1 cellular context compared by ENCODE assay signal in the genomic region with DNA sequence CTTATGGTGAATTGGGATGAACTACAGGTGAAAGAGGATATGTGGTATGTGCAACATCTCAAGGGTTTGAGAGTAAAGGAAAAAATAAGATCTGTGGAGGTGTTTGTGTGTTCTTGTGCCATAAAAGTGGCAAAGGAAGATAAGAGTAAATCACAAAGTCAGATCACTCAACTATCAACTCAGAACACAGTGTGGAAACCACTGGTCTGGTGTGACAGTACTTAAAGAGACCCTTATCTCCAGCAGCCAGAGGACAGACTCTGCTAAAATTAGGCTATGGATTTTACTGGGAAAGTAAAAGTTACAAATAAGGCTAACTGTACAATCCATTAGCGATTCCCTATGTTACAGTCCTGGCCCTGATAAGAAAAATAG.
TF ChIP-seq lines count a peak whose summit lies in the region.

No MANE protein-coding gene starts in this region.

TF ChIP-seq in K562, 482 proteins besides CTCF, POLR2A, EP300 and RAD21 (continued from another document and continues in another):
- TF ChIP-seq, protein P1, sequence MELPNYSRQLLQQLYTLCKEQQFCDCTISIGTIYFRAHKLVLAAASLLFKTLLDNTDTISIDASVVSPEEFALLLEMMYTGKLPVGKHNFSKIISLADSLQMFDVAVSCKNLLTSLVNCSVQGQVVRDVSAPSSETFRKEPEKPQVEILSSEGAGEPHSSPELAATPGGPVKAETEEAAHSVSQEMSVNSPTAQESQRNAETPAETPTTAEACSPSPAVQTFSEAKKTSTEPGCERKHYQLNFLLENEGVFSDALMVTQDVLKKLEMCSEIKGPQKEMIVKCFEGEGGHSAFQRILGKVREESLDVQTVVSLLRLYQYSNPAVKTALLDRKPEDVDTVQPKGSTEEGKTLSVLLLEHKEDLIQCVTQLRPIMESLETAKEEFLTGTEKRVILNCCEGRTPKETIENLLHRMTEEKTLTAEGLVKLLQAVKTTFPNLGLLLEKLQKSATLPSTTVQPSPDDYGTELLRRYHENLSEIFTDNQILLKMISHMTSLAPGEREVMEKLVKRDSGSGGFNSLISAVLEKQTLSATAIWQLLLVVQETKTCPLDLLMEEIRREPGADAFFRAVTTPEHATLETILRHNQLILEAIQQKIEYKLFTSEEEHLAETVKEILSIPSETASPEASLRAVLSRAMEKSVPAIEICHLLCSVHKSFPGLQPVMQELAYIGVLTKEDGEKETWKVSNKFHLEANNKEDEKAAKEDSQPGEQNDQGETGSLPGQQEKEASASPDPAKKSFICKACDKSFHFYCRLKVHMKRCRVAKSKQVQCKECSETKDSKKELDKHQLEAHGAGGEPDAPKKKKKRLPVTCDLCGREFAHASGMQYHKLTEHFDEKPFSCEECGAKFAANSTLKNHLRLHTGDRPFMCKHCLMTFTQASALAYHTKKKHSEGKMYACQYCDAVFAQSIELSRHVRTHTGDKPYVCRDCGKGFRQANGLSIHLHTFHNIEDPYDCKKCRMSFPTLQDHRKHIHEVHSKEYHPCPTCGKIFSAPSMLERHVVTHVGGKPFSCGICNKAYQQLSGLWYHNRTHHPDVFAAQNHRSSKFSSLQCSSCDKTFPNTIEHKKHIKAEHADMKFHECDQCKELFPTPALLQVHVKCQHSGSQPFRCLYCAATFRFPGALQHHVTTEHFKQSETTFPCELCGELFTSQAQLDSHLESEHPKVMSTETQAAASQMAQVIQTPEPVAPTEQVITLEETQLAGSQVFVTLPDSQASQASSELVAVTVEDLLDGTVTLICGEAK (IDR thresholded peaks at IDR 0.05), result no peak
- TF ChIP-seq, protein P1 (CRISPR knock-in tag; IDR thresholded peaks at IDR 0.05), result no peak
- TF ChIP-seq, protein P2, sequence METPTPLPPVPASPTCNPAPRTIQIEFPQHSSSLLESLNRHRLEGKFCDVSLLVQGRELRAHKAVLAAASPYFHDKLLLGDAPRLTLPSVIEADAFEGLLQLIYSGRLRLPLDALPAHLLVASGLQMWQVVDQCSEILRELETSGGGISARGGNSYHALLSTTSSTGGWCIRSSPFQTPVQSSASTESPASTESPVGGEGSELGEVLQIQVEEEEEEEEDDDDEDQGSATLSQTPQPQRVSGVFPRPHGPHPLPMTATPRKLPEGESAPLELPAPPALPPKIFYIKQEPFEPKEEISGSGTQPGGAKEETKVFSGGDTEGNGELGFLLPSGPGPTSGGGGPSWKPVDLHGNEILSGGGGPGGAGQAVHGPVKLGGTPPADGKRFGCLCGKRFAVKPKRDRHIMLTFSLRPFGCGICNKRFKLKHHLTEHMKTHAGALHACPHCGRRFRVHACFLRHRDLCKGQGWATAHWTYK (CRISPR knock-in tag; IDR thresholded peaks at IDR 0.05), result peak; percentile 72; the same call in 1 of the 2 replicates
- no peak for TF ChIP-seq MCM5 (IDR thresholded peaks at IDR 0.05; ENCODE audit: low read depth)
- TF ChIP-seq ZNF224 (CRISPR knock-in tag; IDR thresholded peaks at IDR 0.05), result no peak
- TF ChIP-seq MEIS2 (IDR thresholded peaks at IDR 0.05; ENCODE audit: partially characterized antibody), result peak; percentile 97
- TF ChIP-seq ZNF445 (CRISPR knock-in tag; IDR thresholded peaks at IDR 0.05; ENCODE audit: low read depth), result 0 out of 2 replicates have a peak, but pooled peaks have one; percentile 62
- peak; percentile 42 for TF ChIP-seq RFX1 (IDR thresholded peaks at IDR 0.05)
- peak; percentile 83 for TF ChIP-seq ATF7 (IDR thresholded peaks at IDR 0.05)
- TF ChIP-seq, protein P3, sequence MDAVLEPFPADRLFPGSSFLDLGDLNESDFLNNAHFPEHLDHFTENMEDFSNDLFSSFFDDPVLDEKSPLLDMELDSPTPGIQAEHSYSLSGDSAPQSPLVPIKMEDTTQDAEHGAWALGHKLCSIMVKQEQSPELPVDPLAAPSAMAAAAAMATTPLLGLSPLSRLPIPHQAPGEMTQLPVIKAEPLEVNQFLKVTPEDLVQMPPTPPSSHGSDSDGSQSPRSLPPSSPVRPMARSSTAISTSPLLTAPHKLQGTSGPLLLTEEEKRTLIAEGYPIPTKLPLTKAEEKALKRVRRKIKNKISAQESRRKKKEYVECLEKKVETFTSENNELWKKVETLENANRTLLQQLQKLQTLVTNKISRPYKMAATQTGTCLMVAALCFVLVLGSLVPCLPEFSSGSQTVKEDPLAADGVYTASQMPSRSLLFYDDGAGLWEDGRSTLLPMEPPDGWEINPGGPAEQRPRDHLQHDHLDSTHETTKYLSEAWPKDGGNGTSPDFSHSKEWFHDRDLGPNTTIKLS (IDR thresholded peaks at IDR 0.05; ENCODE audit: borderline replicate concordance, low read depth), result peak; percentile 32; the same call in 1 of the 2 replicates
- TF ChIP-seq, protein P4, sequence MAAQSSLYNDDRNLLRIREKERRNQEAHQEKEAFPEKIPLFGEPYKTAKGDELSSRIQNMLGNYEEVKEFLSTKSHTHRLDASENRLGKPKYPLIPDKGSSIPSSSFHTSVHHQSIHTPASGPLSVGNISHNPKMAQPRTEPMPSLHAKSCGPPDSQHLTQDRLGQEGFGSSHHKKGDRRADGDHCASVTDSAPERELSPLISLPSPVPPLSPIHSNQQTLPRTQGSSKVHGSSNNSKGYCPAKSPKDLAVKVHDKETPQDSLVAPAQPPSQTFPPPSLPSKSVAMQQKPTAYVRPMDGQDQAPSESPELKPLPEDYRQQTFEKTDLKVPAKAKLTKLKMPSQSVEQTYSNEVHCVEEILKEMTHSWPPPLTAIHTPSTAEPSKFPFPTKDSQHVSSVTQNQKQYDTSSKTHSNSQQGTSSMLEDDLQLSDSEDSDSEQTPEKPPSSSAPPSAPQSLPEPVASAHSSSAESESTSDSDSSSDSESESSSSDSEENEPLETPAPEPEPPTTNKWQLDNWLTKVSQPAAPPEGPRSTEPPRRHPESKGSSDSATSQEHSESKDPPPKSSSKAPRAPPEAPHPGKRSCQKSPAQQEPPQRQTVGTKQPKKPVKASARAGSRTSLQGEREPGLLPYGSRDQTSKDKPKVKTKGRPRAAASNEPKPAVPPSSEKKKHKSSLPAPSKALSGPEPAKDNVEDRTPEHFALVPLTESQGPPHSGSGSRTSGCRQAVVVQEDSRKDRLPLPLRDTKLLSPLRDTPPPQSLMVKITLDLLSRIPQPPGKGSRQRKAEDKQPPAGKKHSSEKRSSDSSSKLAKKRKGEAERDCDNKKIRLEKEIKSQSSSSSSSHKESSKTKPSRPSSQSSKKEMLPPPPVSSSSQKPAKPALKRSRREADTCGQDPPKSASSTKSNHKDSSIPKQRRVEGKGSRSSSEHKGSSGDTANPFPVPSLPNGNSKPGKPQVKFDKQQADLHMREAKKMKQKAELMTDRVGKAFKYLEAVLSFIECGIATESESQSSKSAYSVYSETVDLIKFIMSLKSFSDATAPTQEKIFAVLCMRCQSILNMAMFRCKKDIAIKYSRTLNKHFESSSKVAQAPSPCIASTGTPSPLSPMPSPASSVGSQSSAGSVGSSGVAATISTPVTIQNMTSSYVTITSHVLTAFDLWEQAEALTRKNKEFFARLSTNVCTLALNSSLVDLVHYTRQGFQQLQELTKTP (IDR thresholded peaks at IDR 0.05; ENCODE audit: low read depth in 1 of 2, partially characterized antibody in 2 of 2), result peak; percentile 67 to 84
- peak; percentile 69; the same call in 1 of the 2 replicates for TF ChIP-seq POLR2H (tag; IDR thresholded peaks at IDR 0.05; ENCODE audit: low read depth)
- TF ChIP-seq SMARCE1 (IDR thresholded peaks at IDR 0.05), result peak; percentile 99
- TF ChIP-seq, protein P5, sequence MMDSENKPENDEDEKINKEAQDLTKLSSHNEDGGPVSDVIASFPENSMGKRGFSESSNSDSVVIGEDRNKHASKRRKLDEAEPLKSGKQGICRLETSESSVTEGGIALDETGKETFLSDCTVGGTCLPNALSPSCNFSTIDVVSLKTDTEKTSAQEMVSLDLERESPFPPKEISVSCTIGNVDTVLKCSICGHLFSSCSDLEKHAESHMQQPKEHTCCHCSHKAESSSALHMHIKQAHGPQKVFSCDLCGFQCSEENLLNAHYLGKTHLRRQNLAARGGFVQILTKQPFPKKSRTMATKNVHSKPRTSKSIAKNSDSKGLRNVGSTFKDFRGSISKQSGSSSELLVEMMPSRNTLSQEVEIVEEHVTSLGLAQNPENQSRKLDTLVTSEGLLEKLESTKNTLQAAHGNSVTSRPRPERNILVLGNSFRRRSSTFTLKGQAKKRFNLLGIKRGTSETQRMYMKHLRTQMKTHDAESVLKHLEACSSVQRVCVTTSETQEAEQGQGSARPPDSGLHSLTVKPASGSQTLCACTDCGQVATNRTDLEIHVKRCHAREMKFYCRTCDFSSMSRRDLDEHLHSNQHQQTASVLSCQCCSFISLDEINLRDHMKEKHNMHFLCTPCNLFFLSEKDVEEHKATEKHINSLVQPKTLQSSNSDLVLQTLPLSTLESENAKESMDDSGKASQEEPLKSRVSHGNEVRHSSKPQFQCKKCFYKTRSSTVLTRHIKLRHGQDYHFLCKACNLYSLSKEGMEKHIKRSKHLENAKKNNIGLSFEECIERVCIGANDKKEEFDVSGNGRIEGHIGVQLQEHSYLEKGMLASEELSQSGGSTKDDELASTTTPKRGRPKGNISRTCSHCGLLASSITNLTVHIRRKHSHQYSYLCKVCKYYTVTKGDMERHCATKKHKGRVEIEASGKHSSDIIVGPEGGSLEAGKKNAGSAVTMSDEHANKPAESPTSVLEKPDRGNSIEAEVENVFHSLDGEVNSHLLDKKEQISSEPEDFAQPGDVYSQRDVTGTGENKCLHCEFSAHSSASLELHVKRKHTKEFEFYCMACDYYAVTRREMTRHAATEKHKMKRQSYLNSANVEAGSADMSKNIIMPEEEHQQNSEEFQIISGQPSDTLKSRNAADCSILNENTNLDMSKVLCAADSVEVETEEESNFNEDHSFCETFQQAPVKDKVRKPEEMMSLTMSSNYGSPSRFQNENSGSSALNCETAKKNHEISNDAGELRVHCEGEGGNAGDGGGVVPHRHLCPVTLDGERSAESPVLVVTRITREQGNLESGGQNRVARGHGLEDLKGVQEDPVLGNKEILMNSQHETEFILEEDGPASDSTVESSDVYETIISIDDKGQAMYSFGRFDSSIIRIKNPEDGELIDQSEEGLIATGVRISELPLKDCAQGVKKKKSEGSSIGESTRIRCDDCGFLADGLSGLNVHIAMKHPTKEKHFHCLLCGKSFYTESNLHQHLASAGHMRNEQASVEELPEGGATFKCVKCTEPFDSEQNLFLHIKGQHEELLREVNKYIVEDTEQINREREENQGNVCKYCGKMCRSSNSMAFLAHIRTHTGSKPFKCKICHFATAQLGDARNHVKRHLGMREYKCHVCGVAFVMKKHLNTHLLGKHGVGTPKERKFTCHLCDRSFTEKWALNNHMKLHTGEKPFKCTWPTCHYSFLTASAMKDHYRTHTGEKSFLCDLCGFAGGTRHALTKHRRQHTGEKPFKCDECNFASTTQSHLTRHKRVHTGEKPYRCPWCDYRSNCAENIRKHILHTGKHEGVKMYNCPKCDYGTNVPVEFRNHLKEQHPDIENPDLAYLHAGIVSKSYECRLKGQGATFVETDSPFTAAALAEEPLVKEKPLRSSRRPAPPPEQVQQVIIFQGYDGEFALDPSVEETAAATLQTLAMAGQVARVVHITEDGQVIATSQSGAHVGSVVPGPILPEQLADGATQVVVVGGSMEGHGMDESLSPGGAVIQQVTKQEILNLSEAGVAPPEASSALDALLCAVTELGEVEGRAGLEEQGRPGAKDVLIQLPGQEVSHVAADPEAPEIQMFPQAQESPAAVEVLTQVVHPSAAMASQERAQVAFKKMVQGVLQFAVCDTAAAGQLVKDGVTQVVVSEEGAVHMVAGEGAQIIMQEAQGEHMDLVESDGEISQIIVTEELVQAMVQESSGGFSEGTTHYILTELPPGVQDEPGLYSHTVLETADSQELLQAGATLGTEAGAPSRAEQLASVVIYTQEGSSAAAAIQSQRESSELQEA (IDR thresholded peaks at IDR 0.05; ENCODE audit: low read depth), result no peak
- TF ChIP-seq ZNF124 (CRISPR knock-in tag; IDR thresholded peaks at IDR 0.05), result no peak
- TF ChIP-seq, protein P6, sequence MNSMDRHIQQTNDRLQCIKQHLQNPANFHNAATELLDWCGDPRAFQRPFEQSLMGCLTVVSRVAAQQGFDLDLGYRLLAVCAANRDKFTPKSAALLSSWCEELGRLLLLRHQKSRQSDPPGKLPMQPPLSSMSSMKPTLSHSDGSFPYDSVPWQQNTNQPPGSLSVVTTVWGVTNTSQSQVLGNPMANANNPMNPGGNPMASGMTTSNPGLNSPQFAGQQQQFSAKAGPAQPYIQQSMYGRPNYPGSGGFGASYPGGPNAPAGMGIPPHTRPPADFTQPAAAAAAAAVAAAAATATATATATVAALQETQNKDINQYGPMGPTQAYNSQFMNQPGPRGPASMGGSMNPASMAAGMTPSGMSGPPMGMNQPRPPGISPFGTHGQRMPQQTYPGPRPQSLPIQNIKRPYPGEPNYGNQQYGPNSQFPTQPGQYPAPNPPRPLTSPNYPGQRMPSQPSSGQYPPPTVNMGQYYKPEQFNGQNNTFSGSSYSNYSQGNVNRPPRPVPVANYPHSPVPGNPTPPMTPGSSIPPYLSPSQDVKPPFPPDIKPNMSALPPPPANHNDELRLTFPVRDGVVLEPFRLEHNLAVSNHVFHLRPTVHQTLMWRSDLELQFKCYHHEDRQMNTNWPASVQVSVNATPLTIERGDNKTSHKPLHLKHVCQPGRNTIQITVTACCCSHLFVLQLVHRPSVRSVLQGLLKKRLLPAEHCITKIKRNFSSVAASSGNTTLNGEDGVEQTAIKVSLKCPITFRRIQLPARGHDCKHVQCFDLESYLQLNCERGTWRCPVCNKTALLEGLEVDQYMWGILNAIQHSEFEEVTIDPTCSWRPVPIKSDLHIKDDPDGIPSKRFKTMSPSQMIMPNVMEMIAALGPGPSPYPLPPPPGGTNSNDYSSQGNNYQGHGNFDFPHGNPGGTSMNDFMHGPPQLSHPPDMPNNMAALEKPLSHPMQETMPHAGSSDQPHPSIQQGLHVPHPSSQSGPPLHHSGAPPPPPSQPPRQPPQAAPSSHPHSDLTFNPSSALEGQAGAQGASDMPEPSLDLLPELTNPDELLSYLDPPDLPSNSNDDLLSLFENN (IDR thresholded peaks at IDR 0.05; ENCODE audit: low read depth in 2 of 2, low read length in 2 of 2), result peak in 1 of 2 experiments; percentile 98; a peak in 2 of 4 replicates
- peak; percentile 98 for TF ChIP-seq SMAD4 (CRISPR knock-in tag; conservative IDR thresholded peaks at IDR 0.05)
